Comparison of ENCODE assay signal across 39 cellular contexts in genomic region chr5:173119719-173120118, GRCh38.
"Had no signal": no experiment of that assay in that cellular context is flagged by ENCODE, and none has a peak within 500 bp of the region (broad histone marks: within the 10 kb centered on the region; RNA-seq: fewer than 3 reads in every experiment).

No MANE protein-coding gene starts in this region.

- DNase-seq: activated effector memory CD4-positive, alpha-beta T cell treated with anti-CD3 and anti-CD28 coated beads, Interleukin-2, amount 50 U/mL, for 16 hours; activated effector memory CD4-positive, alpha-beta T cell treated with Interleukin-2 at 50 U/mL for 16 hours; activated gamma-delta T cell; activated gamma-delta T cell treated with Interleukin-2 at 50 U/mL for 16 hours; activated naive CD4-positive, alpha-beta T cell; activated naive CD4-positive, alpha-beta T cell treated with anti-CD3 and anti-CD28 coated beads for 36 hours; activated naive CD4-positive, alpha-beta T cell treated with anti-CD3 and anti-CD28 coated beads, Interleukin-2, amount 50 U/mL, for 16 hours; activated naive CD4-positive, alpha-beta T cell treated with Interleukin-2 at 50 U/mL for 16 hours; activated naive CD8-positive, alpha-beta T cell treated with anti-CD3 and anti-CD28 coated beads for 36 hours; activated naive CD8-positive, alpha-beta T cell treated with anti-CD3 and anti-CD28 coated beads, Interleukin-2, amount 10 ng/mL, durations not matched to agents 7 days and 5 days; activated naive CD8-positive, alpha-beta T cell treated with anti-CD3 and anti-CD28 coated beads, Interleukin-2, amount 50 U/mL, for 24 hours; activated T-cell treated with anti-CD3 and anti-CD28 coated beads, Interleukin-2, amount 50 U/mL, for 1 hour; activated T-cell treated with anti-CD3 and anti-CD28 coated beads, Interleukin-2, amount 50 U/mL, for 24 hours; activated T-cell treated with anti-CD3 and anti-CD28 coated beads, Interleukin-2, amount 50 U/mL, for 4 hours; activated T-cell treated with anti-CD3 and anti-CD28 coated beads, Interleukin-2, amount 50 U/mL, for 48 hours; activated T-cell treated with anti-CD3 and anti-CD28 coated beads, Interleukin-2, amount 50 U/mL, for 72 hours; adrenal gland; amniotic stem cell; amygdala; anterior cingulate cortex; aorta; body of pancreas; brain microvascular endothelial cell; caudate nucleus; central memory CD4-positive, alpha-beta T cell; cerebellar nuclear complex had no signal

- H3K27ac ChIP-seq: adrenal gland, ascending aorta, body of pancreas, brain microvascular endothelial cell, breast epithelium, cardiac muscle cell had no signal

- H3K27me3 Mint-ChIP-seq: activated naive CD4-positive, alpha-beta T cell treated with anti-CD3 and anti-CD28 coated beads, Interleukin-2, amount 50 U/mL, for 24 hours; activated naive CD8-positive, alpha-beta T cell; activated naive CD8-positive, alpha-beta T cell treated with anti-CD3 and anti-CD28 coated beads for 36 hours; activated naive CD8-positive, alpha-beta T cell treated with anti-CD3 and anti-CD28 coated beads, Interleukin-2, amount 10 ng/mL, durations not matched to agents 7 days and 5 days; activated naive CD8-positive, alpha-beta T cell treated with anti-CD3 and anti-CD28 coated beads, Interleukin-2, amount 50 U/mL, for 24 hours; activated T-cell treated with anti-CD3 and anti-CD28 coated beads, Interleukin-2, amount 50 U/mL, for 24 hours; activated T-helper 17 cell treated with anti-CD3 and anti-CD28 coated beads, Interleukin-2, amount 50 U/mL, for 72 hours; brain; central memory CD8-positive, alpha-beta T cell had no signal

- FAIRE-seq: astrocyte, bronchial epithelial cell had no signal

- H3K4me1 Mint-ChIP-seq: activated naive CD8-positive, alpha-beta T cell treated with anti-CD3 and anti-CD28 coated beads, Interleukin-2, amount 10 ng/mL, durations not matched to agents 7 days and 5 days; activated T-helper 17 cell treated with anti-CD3 and anti-CD28 coated beads, Interleukin-2, amount 50 U/mL, for 72 hours; brain; central memory CD8-positive, alpha-beta T cell had no signal

- H3K4me1 ChIP-seq: adrenal gland, ascending aorta, body of pancreas, breast epithelium had no signal

- H3K4me3 ChIP-seq: adrenal gland, ascending aorta, body of pancreas, breast epithelium, cardiac muscle cell had no signal

- H3K9me3 Mint-ChIP-seq: activated naive CD4-positive, alpha-beta T cell treated with anti-CD3 and anti-CD28 coated beads, Interleukin-2, amount 50 U/mL, for 24 hours; activated T-cell treated with anti-CD3 and anti-CD28 coated beads, Interleukin-2, amount 50 U/mL, for 72 hours; activated T-helper 17 cell treated with anti-CD3 and anti-CD28 coated beads, Interleukin-2, amount 50 U/mL, for 72 hours; central memory CD8-positive, alpha-beta T cell had no signal

- H3K27ac Mint-ChIP-seq: activated naive CD4-positive, alpha-beta T cell treated with anti-CD3 and anti-CD28 coated beads for 36 hours; activated naive CD4-positive, alpha-beta T cell treated with anti-CD3 and anti-CD28 coated beads, Interleukin-2, amount 50 U/mL, for 24 hours; activated naive CD4-positive, alpha-beta T cell treated with anti-CD3 and anti-CD28 coated beads, Interleukin-2, amount 50 U/mL, for 72 hours; activated naive CD8-positive, alpha-beta T cell; activated naive CD8-positive, alpha-beta T cell treated with anti-CD3 and anti-CD28 coated beads for 36 hours; activated naive CD8-positive, alpha-beta T cell treated with anti-CD3 and anti-CD28 coated beads, Interleukin-2, amount 10 ng/mL, durations not matched to agents 7 days and 5 days; activated naive CD8-positive, alpha-beta T cell treated with anti-CD3 and anti-CD28 coated beads, Interleukin-2, amount 50 U/mL, for 24 hours; activated T-cell treated with anti-CD3 and anti-CD28 coated beads, Interleukin-2, amount 50 U/mL, for 24 hours; activated T-cell treated with anti-CD3 and anti-CD28 coated beads, Interleukin-2, amount 50 U/mL, for 72 hours; activated T-helper 1 cell treated with anti-CD3 and anti-CD28 coated beads, Interleukin-12 subunit alpha, Interleukin-12 subunit beta, Interleukin-2, Interleukin-4 antibody, amounts not matched to agents 30 ng/mL and 10 ng/mL and 1 ng/mL, durations not matched to agents 14 hours and 24 hours and 36 hours; activated T-helper 17 cell treated with anti-CD3 and anti-CD28 coated beads, Interleukin-2, amount 50 U/mL, for 72 hours; activated T-helper 2 cell treated with anti-CD3 and anti-CD28 coated beads, Interferon-gamma antibody, Interleukin-2, Interleukin-4, amounts not matched to agents 10 μg/mL and 5 μg/mL and 100 μg/mL, durations not matched to agents 14 hours and 24 hours and 36 hours; brain had no signal

- H3K36me3 ChIP-seq: brain microvascular endothelial cell, cardiac muscle cell had no signal

- H3K27me3 ChIP-seq: adrenal gland, ascending aorta, body of pancreas, brain microvascular endothelial cell, breast epithelium, cardiac muscle cell had no signal

- ATAC-seq: activated naive CD4-positive, alpha-beta T cell treated with anti-CD3 and anti-CD28 coated beads, Interleukin-2, amount 50 U/mL, for 72 hours; activated naive CD8-positive, alpha-beta T cell treated with anti-CD3 and anti-CD28 coated beads, Interleukin-2, amount 50 U/mL, for 24 hours; activated T-cell treated with anti-CD3 and anti-CD28 coated beads, Interleukin-2, amount 50 U/mL, for 4 hours; activated T-cell treated with anti-CD3 and anti-CD28 coated beads, Interleukin-2, amount 50 U/mL, for 72 hours; activated T-helper 17 cell treated with anti-CD3 and anti-CD28 coated beads, Interleukin-2, amount 50 U/mL, for 72 hours; body of pancreas had no signal

- H3K4me3 Mint-ChIP-seq: activated naive CD4-positive, alpha-beta T cell treated with anti-CD3 and anti-CD28 coated beads for 36 hours; activated naive CD4-positive, alpha-beta T cell treated with anti-CD3 and anti-CD28 coated beads, Interleukin-2, amount 50 U/mL, for 24 hours; activated naive CD8-positive, alpha-beta T cell; activated naive CD8-positive, alpha-beta T cell treated with anti-CD3 and anti-CD28 coated beads for 36 hours; activated naive CD8-positive, alpha-beta T cell treated with anti-CD3 and anti-CD28 coated beads, Interleukin-2, amount 10 ng/mL, durations not matched to agents 7 days and 5 days; activated naive CD8-positive, alpha-beta T cell treated with anti-CD3 and anti-CD28 coated beads, Interleukin-2, amount 50 U/mL, for 24 hours; activated T-cell treated with anti-CD3 and anti-CD28 coated beads, Interleukin-2, amount 50 U/mL, for 24 hours; activated T-cell treated with anti-CD3 and anti-CD28 coated beads, Interleukin-2, amount 50 U/mL, for 4 hours; activated T-cell treated with anti-CD3 and anti-CD28 coated beads, Interleukin-2, amount 50 U/mL, for 72 hours; activated T-helper 1 cell treated with anti-CD3 and anti-CD28 coated beads, Interleukin-12 subunit alpha, Interleukin-12 subunit beta, Interleukin-2, Interleukin-4 antibody, amounts not matched to agents 30 ng/mL and 10 ng/mL and 1 ng/mL, durations not matched to agents 14 hours and 24 hours and 36 hours; activated T-helper 17 cell treated with anti-CD3 and anti-CD28 coated beads, Interleukin-2, amount 50 U/mL, for 72 hours; brain; central memory CD8-positive, alpha-beta T cell had no signal

- H3K9me3 ChIP-seq: adrenal gland, body of pancreas had no signal
